Comparison of ENCODE assay signal across 9 cellular contexts in genomic region chr2:65367517-65367916, GRCh38.
DNase-seq lines count a peak whose midpoint lies in the region; ATAC-seq, FAIRE-seq and TF ChIP-seq lines count a peak whose summit lies in the region.
"Had no signal": no experiment of that assay in that cellular context is flagged by ENCODE, and none has a peak within 500 bp of the region (broad histone marks: within the 10 kb centered on the region; RNA-seq: fewer than 3 reads in every experiment).

No MANE protein-coding gene starts in this region.

- DNase-seq in NOMO-1 (lab: John Stamatoyannopoulos, UW; ENCODE audit: unreplicated experiment in 2 of 2), result peak; percentile 48 to 52
- DNase-seq in NOMO-1 treated with dmso at 0.1 percent for 144 hours (lab: John Stamatoyannopoulos, UW; ENCODE audit: unreplicated experiment), result no peak
- peak; percentile 48 for DNase-seq in SK-N-SH
- peak in 1 of 2 donors; percentile 40 for DNase-seq in upper lobe of left lung
- DNase-seq in activated T-cell treated with anti-CD3 and anti-CD28 coated beads, Interleukin-2, amount 50 U/mL, for 1 hour, result no peak
- no peak for DNase-seq in GM19239 (ENCODE audit: insufficient read length, low spot score)
- no peak for DNase-seq in GM12892 (ENCODE audit: insufficient read length)
- DNase-seq: cortex of kidney had no signal

- no peaks in the 10 kb centered on the region for H3K9me3 ChIP-seq in SK-N-SH
- no peaks in the 10 kb centered on the region for H3K9me3 ChIP-seq in gastroesophageal sphincter
- H3K9me3 ChIP-seq in upper lobe of left lung, result no peaks in the 10 kb centered on the region

- TF ChIP-seq POLR2A in gastroesophageal sphincter (IDR thresholded peaks at IDR 0.05), result no peak
- TF ChIP-seq POLR2A in upper lobe of left lung (IDR thresholded peaks at IDR 0.05), result no peak
- no peak for TF ChIP-seq POLR2A in GM12892 (IDR thresholded peaks at IDR 0.05; ENCODE audit: low read depth, low read length)

- peak overlapping the region; percentile 42; the same call in 1 of the 2 replicates for H3K9ac ChIP-seq in SK-N-SH

- CTCF ChIA-PET in SK-N-SH (lab: Yijun Ruan, JAX), result interaction anchor here (0.9 to 2.2 kb wide), 2 partner anchors 11 to 14 kb away, joined by 4 to 13 read pairs; no protein-coding TSS in a partner anchor

- H3K4me3 ChIP-seq in SK-N-SH (ENCODE audit: low read depth in 2 of 2, low read length in 1 of 2), result no peak overlapping the region
- H3K4me3 ChIP-seq in gastroesophageal sphincter, result no peak overlapping the region
- no peak overlapping the region for H3K4me3 ChIP-seq in upper lobe of left lung

- TF ChIP-seq EP300 in SK-N-SH (IDR thresholded peaks at IDR 0.05; ENCODE audit: borderline replicate concordance in 1 of 2, low read depth in 1 of 2, low read length in 1 of 2), result peak; percentile 41 to 46; a peak in 2 of 4 replicates
- TF ChIP-seq EP300 in gastroesophageal sphincter (IDR thresholded peaks at IDR 0.05), result no peak
- no peak for TF ChIP-seq EP300 in upper lobe of left lung (IDR thresholded peaks at IDR 0.05)

- H3K36me3 ChIP-seq in SK-N-SH (replicated peaks in 1 of 2; ENCODE audit: control insufficient read depth in 1 of 2, insufficient read depth in 2 of 2, low read length in 1 of 2), result no peaks in the 10 kb centered on the region
- H3K36me3 ChIP-seq in gastroesophageal sphincter, result no peaks in the 10 kb centered on the region
- H3K36me3 ChIP-seq in upper lobe of left lung, result no peaks in the 10 kb centered on the region

- ATAC-seq in gastroesophageal sphincter, result peak; percentile 60
- ATAC-seq in upper lobe of left lung (ENCODE audit: low FRiP score in 2 of 2), result peak; percentile 19 to 63

- H3F3A ChIP-seq in SK-N-SH (replicated peaks; ENCODE audit: insufficient read depth), result peaks cover 30% of the 10 kb centered on the region

- H3K27me3 ChIP-seq in SK-N-SH (ENCODE audit: insufficient read depth) (no peaks in the 10 kb centered on the region), gastroesophageal sphincter (no peaks in the 10 kb centered on the region), upper lobe of left lung (no peaks in the 10 kb centered on the region)

- TF ChIP-seq CTCF in SK-N-SH (IDR thresholded peaks at IDR 0.05) (no peak), gastroesophageal sphincter (IDR thresholded peaks at IDR 0.05) (no peak), upper lobe of left lung (IDR thresholded peaks at IDR 0.05) (no peak)

- TF ChIP-seq RAD21 in SK-N-SH (IDR thresholded peaks at IDR 0.05; ENCODE audit: low read length), result no peak

- peaks cover 87% of the 10 kb centered on the region for H3K79me2 ChIP-seq in SK-N-SH (ENCODE audit: insufficient read depth)

- H3K4me2 ChIP-seq in SK-N-SH, result peak overlapping the region; percentile 75; the same call in 1 of the 2 replicates

- H3K4me1 ChIP-seq in SK-N-SH (ENCODE audit: control insufficient read depth in 1 of 2, insufficient read depth in 2 of 2, low read depth in 1 of 2, low read length in 1 of 2), result peaks cover 46% of the 10 kb centered on the region in 2 experiments
- H3K4me1 ChIP-seq in gastroesophageal sphincter, result peaks cover 0 to 48% (median 14%) of the 10 kb centered on the region in 3 donors
- H3K4me1 ChIP-seq in upper lobe of left lung, result peaks cover 29 to 45% (median 41%) of the 10 kb centered on the region in 4 donors

- POLR2A ChIA-PET in SK-N-SH (lab: Yijun Ruan, JAX), result interaction anchor here (0.6 to 0.9 kb wide), 2 partner anchors 18 to 69 kb away, joined by 4 read pairs; no protein-coding TSS in a partner anchor

- H3K27ac ChIP-seq in SK-N-SH (ENCODE audit: low read depth in 2 of 2, low read length in 1 of 2) (peak overlapping the region; percentile 74 to 95), gastroesophageal sphincter (no peak overlapping the region), upper lobe of left lung (peak overlapping the region in 1 of 4 donors; percentile 14)

- H4K20me1 ChIP-seq in SK-N-SH (ENCODE audit: insufficient read depth), result peaks cover 47% of the 10 kb centered on the region

- H3K9me2 ChIP-seq in SK-N-SH, result no peaks in the 10 kb centered on the region

- no peak overlapping the region for H2AFZ ChIP-seq in SK-N-SH (ENCODE audit: low read depth)

- WGBS in SK-N-SH (ENCODE audit: low lambda C conversion rate), result 3% methylated on average over 3 of the region's 4 CpGs
- WGBS in gastroesophageal sphincter (ENCODE audit: low coverage in 1 of 2), 2 donors, result 41 to 70% methylated on average over 2 to 3 of the region's 4 CpGs
- 32 to 37% methylated on average over 4 of the region's 4 CpGs for WGBS in upper lobe of left lung, 2 donors

- FAIRE-seq in GM19239 (lab: Jason Lieb, UNC) (no peak), GM12892 (lab: Jason Lieb, UNC) (no peak)

TF ChIP-seq in SK-N-SH, 30 proteins besides CTCF, POLR2A, EP300 and RAD21:
- TF ChIP-seq TCF12 (IDR thresholded peaks at IDR 0.05), result peak; percentile 88
- TF ChIP-seq JUND (IDR thresholded peaks at IDR 0.05), result peak; percentile 38; the same call in 1 of the 2 replicates
- TF ChIP-seq FOXJ3 (CRISPR knock-in tag; IDR thresholded peaks at IDR 0.05), result 0 out of 2 replicates have a peak, but pooled peaks have one; percentile 20
- peak; percentile 36; the same call in 1 of the 2 replicates for TF ChIP-seq FOSL2 (IDR thresholded peaks at IDR 0.05; ENCODE audit: borderline replicate concordance, low read depth)
- TF ChIP-seq MAX (IDR thresholded peaks at IDR 0.05; ENCODE audit: low read depth), result peak; percentile 31; the same call in 1 of the 2 replicates
- TF ChIP-seq GATA2 (CRISPR knock-in tag; IDR thresholded peaks at IDR 0.05), result no peak
- TF ChIP-seq RFX5 (IDR thresholded peaks at IDR 0.05; ENCODE audit: low read length), result no peak
- peak; percentile 74 for TF ChIP-seq NFIC (IDR thresholded peaks at IDR 0.05; ENCODE audit: borderline replicate concordance)
- TF ChIP-seq PBX3 (IDR thresholded peaks at IDR 0.05), result peak; percentile 35; the same call in 1 of the 2 replicates
- no peak for TF ChIP-seq TEAD4 (IDR thresholded peaks at IDR 0.05; ENCODE audit: borderline replicate concordance, insufficient read depth)

Comparison
In these comparisons a context has a peak if more than half of its experiments do, and no peak if none do; other contexts are left out.
1. DNase-seq: peak in NOMO-1 (2 of 2) and SK-N-SH (single experiment); none in NOMO-1 treated with dmso at 0.1 percent for 144 hours (single experiment), activated T-cell treated with anti-CD3 and anti-CD28 coated beads, Interleukin-2, amount 50 U/mL, for 1 hour (single experiment), GM19239 (single experiment) and GM12892 (single experiment).
2. H3K27ac ChIP-seq: peak in SK-N-SH (2 of 2); none in gastroesophageal sphincter (0 of 4).